In genomic region chr6:64255000-64255399, GRCh38 we compare ENCODE assay signal across 19 cellular contexts.
"Had no signal": no experiment of that assay in that cellular context is flagged by ENCODE, and none has a peak within 500 bp of the region (broad histone marks: within the 10 kb centered on the region; RNA-seq: fewer than 3 reads in every experiment).

No MANE protein-coding gene starts in this region.

- H3K4me1 ChIP-seq: colonic mucosa, sigmoid colon, upper lobe of left lung had no signal

- H3K36me3 ChIP-seq: colonic mucosa, sigmoid colon, thoracic aorta, upper lobe of left lung had no signal

- DNase-seq: activated CD4-positive, alpha-beta T cell treated with anti-CD3 and anti-CD28 coated beads, Interleukin-2, amount 50 U/mL, for 1 hour; activated CD8-positive, alpha-beta memory T cell treated with anti-CD3 and anti-CD28 coated beads for 24 hours; activated CD8-positive, alpha-beta memory T cell treated with anti-CD3 and anti-CD28 coated beads, Interleukin-2, amount 50 U/mL, for 48 hours; activated effector memory CD4-positive, alpha-beta T cell treated with Interleukin-2 at 50 U/mL for 16 hours; activated naive CD4-positive, alpha-beta T cell treated with anti-CD3 and anti-CD28 coated beads, Interleukin-2, amount 50 U/mL, for 16 hours; activated T-cell treated with anti-CD3 and anti-CD28 coated beads, Interleukin-2, amount 50 U/mL, for 48 hours; aorta; colonic mucosa; erythroblast; hypothalamus; sigmoid colon; stimulated activated CD4-positive, alpha-beta T cell treated with anti-CD3 and anti-CD28 coated beads, Interleukin-4, amount 100 ng/mL, for 4 hours; upper lobe of left lung had no signal

- H3K27ac ChIP-seq: colonic mucosa, sigmoid colon, thoracic aorta, upper lobe of left lung had no signal

- H3K4me3 ChIP-seq: colonic mucosa, lung, sigmoid colon, thoracic aorta, upper lobe of left lung had no signal

- H3K9me3 ChIP-seq: colonic mucosa, sigmoid colon, thoracic aorta, upper lobe of left lung had no signal

- H3K27me3 ChIP-seq: colonic mucosa, sigmoid colon, upper lobe of left lung had no signal

- ATAC-seq: activated CD4-positive, CD25-positive, alpha-beta regulatory T cell treated with anti-CD3 and anti-CD28 coated beads, Interleukin-2, amount 50 U/mL, for 24 hours; left lobe of liver; natural killer cell treated with Interleukin-12 subunit alpha and Interleukin-12 subunit beta and Interleukin-15 and Interleukin-18, amount 100 ng/mL, for 72 hours; stimulated activated memory B cell treated with anti-CD40 and anti-IgM and Interleukin-4, amounts not matched to agents 10 μg/mL and 1 μg/mL and 100 μg/mL, for 72 hours had no signal
